ENCODE assay signal across 11 cellular contexts in the genomic region with DNA sequence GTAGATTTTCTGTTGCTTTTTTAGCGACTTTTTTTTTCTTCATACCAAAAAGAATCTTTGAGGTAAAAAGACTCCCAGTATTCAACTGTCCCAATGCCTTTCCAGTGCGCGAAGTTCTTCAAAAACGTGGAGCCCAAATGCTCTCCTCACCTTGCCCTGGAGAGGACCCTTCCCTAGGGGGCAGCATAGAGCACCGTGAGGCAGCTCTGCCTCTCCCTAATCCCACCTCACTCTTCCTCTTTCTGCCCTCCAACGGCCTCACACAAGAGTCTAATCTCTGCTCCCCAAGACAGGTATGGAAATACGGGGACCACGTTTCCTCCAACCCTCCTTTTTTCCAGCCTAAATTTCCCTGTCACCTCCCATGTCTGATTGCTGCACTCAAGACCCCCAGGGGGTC.
DNase-seq lines count a peak whose midpoint lies in the region; ATAC-seq and TF ChIP-seq lines count a peak whose summit lies in the region.
"Had no signal": no experiment of that assay in that cellular context is flagged by ENCODE, and none has a peak within 500 bp of the region (broad histone marks: within the 10 kb centered on the region; RNA-seq: fewer than 3 reads in every experiment).

No MANE protein-coding gene starts in this region.

- H2AFZ ChIP-seq in KMS-11 (ENCODE audit: low read depth): no peak overlapping the region

- H3K4me2 ChIP-seq in KMS-11: no peak overlapping the region

- TF ChIP-seq POLR2A in transverse colon (IDR thresholded peaks at IDR 0.05): no peak
- no peak for TF ChIP-seq POLR2A in GM18505 (IDR thresholded peaks at IDR 0.05; ENCODE audit: borderline replicate concordance, extremely low read depth, insufficient read depth, insufficient read length)

- no peak for TF ChIP-seq EP300 in transverse colon (IDR thresholded peaks at IDR 0.05; ENCODE audit: low read depth)

- H4K20me1 ChIP-seq in KMS-11 (ENCODE audit: insufficient read depth): no peaks in the 10 kb centered on the region

- in situ Hi-C loops in astrocyte of the spinal cord (cut with HindIII; ENCODE audit: low sequenced_read_pairs): no loop called here
- in situ Hi-C loops in transverse colon (cut with MboI; ENCODE audit: low pct_ligation_motif_present in 1 of 4, low pct_unique_long_range_greater_than_20kb in 1 of 4, low sequenced_read_pairs in 3 of 4): no loop called here

- H3K9ac ChIP-seq in KMS-11: no peak overlapping the region

- no peaks in the 10 kb centered on the region for H3K36me3 ChIP-seq in cardiac muscle cell
- H3K36me3 ChIP-seq in KMS-11 (ENCODE audit: insufficient read depth): no peaks in the 10 kb centered on the region
- no peaks in the 10 kb centered on the region for H3K36me3 ChIP-seq in transverse colon

- H3K4me1 ChIP-seq in cardiac muscle cell (ENCODE audit: low read depth): no peaks in the 10 kb centered on the region
- no peaks in the 10 kb centered on the region for H3K4me1 ChIP-seq in KMS-11 (ENCODE audit: low read depth, poor library complexity, severe bottlenecking)
- H3K4me1 ChIP-seq in transverse colon: no peaks in the 10 kb centered on the region

- H3K27me3 ChIP-seq in cardiac muscle cell (no peaks in the 10 kb centered on the region), KMS-11 (ENCODE audit: insufficient read depth, low read depth) (no peaks in the 10 kb centered on the region), transverse colon (peaks cover 8% of the 10 kb centered on the region)

- WGBS in transverse colon (ENCODE audit: low coverage in 1 of 2), 2 donors: 56 to 66% methylated on average over 6 to 8 of the region's 8 CpGs

- H3K4me3 ChIP-seq in cardiac muscle cell (no peak overlapping the region), KMS-11 (IDR thresholded peaks at IDR 0.05; ENCODE audit: insufficient read depth, low read depth, low read length) (no peak overlapping the region), astrocyte of the spinal cord (ENCODE audit: low read depth, low read length) (no peak overlapping the region), retinal pigment epithelial cell (ENCODE audit: low read length) (no peak overlapping the region), transverse colon (no peak overlapping the region)
- H3K4me3 ChIP-seq: dorsolateral prefrontal cortex, lung had no signal

- H3K9me3 ChIP-seq in cardiac muscle cell (ENCODE audit: low read depth) (no peaks in the 10 kb centered on the region), transverse colon (no peaks in the 10 kb centered on the region)

- no peak overlapping the region for H3K27ac ChIP-seq in cardiac muscle cell
- no peak overlapping the region for H3K27ac ChIP-seq in KMS-11
- no peak overlapping the region for H3K27ac ChIP-seq in transverse colon
- H3K27ac ChIP-seq: dorsolateral prefrontal cortex had no signal

- peak in 1 of 2 donors; percentile 21 for DNase-seq in cardiac muscle cell (ENCODE audit: low read depth in 1 of 2, low spot score in 1 of 2)
- no peak for DNase-seq in cardiac septum (ENCODE audit: low spot score)
- DNase-seq in astrocyte of the spinal cord (ENCODE audit: low read depth, low spot score): no peak
- DNase-seq in retinal pigment epithelial cell (ENCODE audit: low read depth): no peak
- no peak for DNase-seq in transverse colon
- DNase-seq in GM03348 (ENCODE audit: low spot score): no peak
- DNase-seq: dorsolateral prefrontal cortex, NCI-H510A treated with DMSO at 0.1 percent for 48 hours had no signal

- H3K79me2 ChIP-seq in KMS-11 (ENCODE audit: insufficient read depth, low read depth): no peaks in the 10 kb centered on the region

- no peak for ATAC-seq in GM18505 (IDR thresholded peaks at IDR 0.05; ENCODE audit: unreplicated experiment)

- intact Hi-C loops in cardiac septum (cut with DNase I): no loop called here
- intact Hi-C loops in transverse colon (cut with DNase I; ENCODE audit: low total_unique reads): loop anchor here (1.0 kb wide), 1 partner anchor 24 kb away; no protein-coding TSS in a partner anchor

- TF ChIP-seq CTCF in cardiac muscle cell (IDR thresholded peaks at IDR 0.05; ENCODE audit: low read depth, low read length) (peak; percentile 37), KMS-11 (conservative IDR thresholded peaks at IDR 0.05; ENCODE audit: low read depth, low read length) (0 out of 2 replicates have a peak, but pooled peaks have one; percentile 27), astrocyte of the spinal cord (IDR thresholded peaks at IDR 0.05; ENCODE audit: low read depth, low read length) (peak; percentile 16), retinal pigment epithelial cell (conservative IDR thresholded peaks at IDR 0.05; ENCODE audit: low read depth, low read length) (peak; percentile 44), transverse colon (IDR thresholded peaks at IDR 0.05) (no peak)

Comparison
In these comparisons a context has a peak if more than half of its experiments do, and no peak if none do; other contexts are left out.
1. CTCF ChIP-seq: peak in cardiac muscle cell (single experiment), KMS-11 (single experiment), astrocyte of the spinal cord (single experiment) and retinal pigment epithelial cell (single experiment); none in transverse colon (0 of 5).